ENCODE assay signal across 2 cellular contexts in the genomic region with DNA sequence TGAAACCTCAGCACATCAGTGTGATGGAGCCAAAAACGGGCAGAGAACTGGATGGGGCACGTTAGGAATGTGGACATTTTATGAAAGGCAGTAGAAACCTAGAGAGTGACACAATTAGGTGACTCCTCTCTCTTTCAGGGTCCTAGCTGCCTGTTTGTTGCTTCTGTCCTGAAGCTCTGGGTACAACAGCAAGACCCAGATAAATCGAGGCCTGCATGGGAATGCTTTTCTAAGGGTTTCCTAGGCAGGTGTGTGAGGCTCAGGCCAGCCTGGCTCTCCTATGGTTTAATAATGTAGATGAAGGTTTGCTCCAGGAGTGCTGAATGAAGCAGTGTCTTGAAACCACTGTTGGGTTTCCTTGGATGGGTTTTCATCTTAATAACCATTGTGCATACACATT.
"Had no signal": no experiment of that assay in that cellular context is flagged by ENCODE, and none has a peak within 500 bp of the region (broad histone marks: within the 10 kb centered on the region; RNA-seq: fewer than 3 reads in every experiment).

No MANE protein-coding gene starts in this region.

- ATAC-seq: GM12878 had no signal

- H3K4me3 ChIP-seq: GM12878 had no signal

- DNase-seq: GDM1 had no signal
